2 cellular contexts compared by ENCODE assay signal in genomic region chr11:76219243-76219642, GRCh38.
TF ChIP-seq lines count a peak whose summit lies in the region.

No MANE protein-coding gene starts in this region.

TF ChIP-seq in K562, 482 proteins besides CTCF, POLR2A, EP300 and RAD21:
- no peak for TF ChIP-seq ZNF444 (CRISPR knock-in tag; IDR thresholded peaks at IDR 0.05)
- TF ChIP-seq ZFP36 (IDR thresholded peaks at IDR 0.05; ENCODE audit: low read depth, low read length, partially characterized antibody) = peak; percentile 18

TF ChIP-seq in H1, 55 proteins besides CTCF, POLR2A, EP300 and RAD21:
- TF ChIP-seq SUZ12 (IDR thresholded peaks at IDR 0.05; ENCODE audit: low read length) (no peak), MAX (IDR thresholded peaks at IDR 0.05) (no peak), ASH2L (IDR thresholded peaks at IDR 0.05; ENCODE audit: low read length) (no peak), TAF7 (optimal IDR thresholded peaks at IDR 0.05; ENCODE audit: borderline replicate concordance, low read depth, low read length) (no peak), RBBP5 (IDR thresholded peaks at IDR 0.05; ENCODE audit: borderline replicate concordance, low read depth, low read length) (no peak), JUN (IDR thresholded peaks at IDR 0.05; ENCODE audit: low read depth, low read length) (no peak), NANOG (IDR thresholded peaks at IDR 0.05; ENCODE audit: insufficient read depth, low read depth, low read length, poor library complexity, severe bottlenecking) (no peak), ZNF274 (IDR thresholded peaks at IDR 0.05; ENCODE audit: borderline replicate concordance, extremely low read depth, low read length) (no peak), E2F6 (IDR thresholded peaks at IDR 0.05) (no peak)
- TF ChIP-seq, protein P1, sequence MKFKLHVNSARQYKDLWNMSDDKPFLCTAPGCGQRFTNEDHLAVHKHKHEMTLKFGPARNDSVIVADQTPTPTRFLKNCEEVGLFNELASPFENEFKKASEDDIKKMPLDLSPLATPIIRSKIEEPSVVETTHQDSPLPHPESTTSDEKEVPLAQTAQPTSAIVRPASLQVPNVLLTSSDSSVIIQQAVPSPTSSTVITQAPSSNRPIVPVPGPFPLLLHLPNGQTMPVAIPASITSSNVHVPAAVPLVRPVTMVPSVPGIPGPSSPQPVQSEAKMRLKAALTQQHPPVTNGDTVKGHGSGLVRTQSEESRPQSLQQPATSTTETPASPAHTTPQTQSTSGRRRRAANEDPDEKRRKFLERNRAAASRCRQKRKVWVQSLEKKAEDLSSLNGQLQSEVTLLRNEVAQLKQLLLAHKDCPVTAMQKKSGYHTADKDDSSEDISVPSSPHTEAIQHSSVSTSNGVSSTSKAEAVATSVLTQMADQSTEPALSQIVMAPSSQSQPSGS (IDR thresholded peaks at IDR 0.05; ENCODE audit: low read length) = no peak
TF ChIP-seq in H1: peak in this region for 0.
